Comparison of ENCODE assay signal across 1 cellular context in genomic region chr10:71564221-71564820, GRCh38.
TF ChIP-seq lines count a peak whose summit lies in the region.

No MANE protein-coding gene starts in this region.

TF ChIP-seq in GM23338, 12 proteins besides CTCF, POLR2A, EP300 and RAD21 (continued from another document):
- TF ChIP-seq ZNF462 (CRISPR knock-in tag; IDR thresholded peaks at IDR 0.05) (no peak), REST (IDR thresholded peaks at IDR 0.05; ENCODE audit: unreplicated experiment) (no peak), POLR2AphosphoS5 (IDR thresholded peaks at IDR 0.05; ENCODE audit: low read depth) (no peak), ZNF114 (CRISPR knock-in tag; IDR thresholded peaks at IDR 0.05) (no peak)
